In the genomic region with DNA sequence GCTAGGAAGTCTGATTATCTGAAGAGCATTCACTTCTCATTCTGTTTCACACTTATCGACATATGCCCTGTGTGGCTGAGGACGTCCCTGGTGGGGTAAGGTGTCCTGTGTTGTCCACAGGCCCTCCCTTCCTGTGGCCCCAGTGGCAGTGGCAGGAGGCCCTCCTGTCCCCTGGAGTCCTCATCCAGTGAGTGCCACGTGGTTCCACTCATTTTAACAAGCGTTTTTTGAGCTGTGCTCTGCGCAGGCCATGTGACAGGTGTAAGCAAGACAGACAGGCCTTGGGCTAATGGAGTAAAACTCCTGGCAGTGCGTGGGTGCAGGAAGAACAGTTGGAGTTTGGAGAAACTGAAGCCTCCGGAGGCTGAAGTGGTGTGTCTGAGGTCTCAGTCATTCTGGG, we compare ENCODE assay signal across 23 cellular contexts.
"Had no signal": no experiment of that assay in that cellular context is flagged by ENCODE, and none has a peak within 500 bp of the region (broad histone marks: within the 10 kb centered on the region; RNA-seq: fewer than 3 reads in every experiment).

No MANE protein-coding gene starts in this region.

- H3K4me2 ChIP-seq: neural progenitor cell had no signal

- H3K9me3 Mint-ChIP-seq: activated CD4-positive, alpha-beta T cell treated with anti-CD3 and anti-CD28 coated beads, Interleukin-2, amount 10 ng/mL, durations not matched to agents 7 days and 5 days; activated naive CD8-positive, alpha-beta T cell treated with anti-CD3 and anti-CD28 coated beads, Interleukin-2, amount 10 ng/mL, durations not matched to agents 7 days and 5 days; central memory CD8-positive, alpha-beta T cell; effector memory CD8-positive, alpha-beta T cell; naive B cell; neural progenitor cell; stimulated activated naive CD8-positive, alpha-beta T cell treated with anti-CD3 and anti-CD28 coated beads, Interleukin-15, amount 100 ng/mL, for 72 hours had no signal

- H3K27me3 Mint-ChIP-seq: activated CD4-positive, alpha-beta T cell treated with anti-CD3 and anti-CD28 coated beads, Interleukin-2, amount 10 ng/mL, durations not matched to agents 7 days and 5 days; activated naive CD8-positive, alpha-beta T cell treated with anti-CD3 and anti-CD28 coated beads, Interleukin-2, amount 10 ng/mL, durations not matched to agents 7 days and 5 days; central memory CD8-positive, alpha-beta T cell; effector memory CD8-positive, alpha-beta T cell; naive B cell; stimulated activated naive CD8-positive, alpha-beta T cell treated with anti-CD3 and anti-CD28 coated beads, Interleukin-15, amount 100 ng/mL, for 72 hours had no signal

- ATAC-seq: body of pancreas; effector memory CD8-positive, alpha-beta T cell; left lobe of liver; pancreas; stimulated activated naive CD8-positive, alpha-beta T cell treated with anti-CD3 and anti-CD28 coated beads, Interleukin-15, amount 100 ng/mL, for 72 hours had no signal

- H3K4me3 ChIP-seq: body of pancreas, neural progenitor cell, pancreas, sigmoid colon, spleen, suprapubic skin, transverse colon, uterus had no signal

- H3K27ac ChIP-seq: body of pancreas, neural progenitor cell, pancreas, suprapubic skin, transverse colon, uterus had no signal

- H3K27ac Mint-ChIP-seq: activated CD4-positive, alpha-beta T cell treated with anti-CD3 and anti-CD28 coated beads, Interleukin-2, amount 10 ng/mL, durations not matched to agents 7 days and 5 days; activated naive CD8-positive, alpha-beta T cell treated with anti-CD3 and anti-CD28 coated beads, Interleukin-2, amount 10 ng/mL, durations not matched to agents 7 days and 5 days had no signal

- H2AFZ ChIP-seq: neural progenitor cell had no signal

- DNase-seq: activated CD4-positive, alpha-beta T cell treated with anti-CD3 and anti-CD28 coated beads, Interleukin-2, amount 10 ng/mL, durations not matched to agents 7 days and 5 days; activated gamma-delta T cell treated with Interleukin-2 at 50 U/mL for 16 hours; activated naive CD8-positive, alpha-beta T cell treated with anti-CD3 and anti-CD28 coated beads, Interleukin-2, amount 10 ng/mL, durations not matched to agents 7 days and 5 days; amygdala; body of pancreas; dermis blood vessel endothelial cell; effector memory CD8-positive, alpha-beta T cell; foreskin fibroblast; hypothalamus; islet precursor cell; naive B cell; sigmoid colon; spleen; stimulated activated naive CD8-positive, alpha-beta T cell treated with anti-CD3 and anti-CD28 coated beads, Interleukin-15, amount 100 ng/mL, for 72 hours; T-helper 1 cell; T1000; transverse colon; uterus had no signal

- H3K9me3 ChIP-seq: body of pancreas, pancreas, sigmoid colon, spleen, suprapubic skin, transverse colon, uterus had no signal

- H3K4me1 Mint-ChIP-seq: central memory CD8-positive, alpha-beta T cell had no signal

- H3K4me3 Mint-ChIP-seq: activated CD4-positive, alpha-beta T cell treated with anti-CD3 and anti-CD28 coated beads, Interleukin-2, amount 10 ng/mL, durations not matched to agents 7 days and 5 days; activated naive CD8-positive, alpha-beta T cell treated with anti-CD3 and anti-CD28 coated beads, Interleukin-2, amount 10 ng/mL, durations not matched to agents 7 days and 5 days; central memory CD8-positive, alpha-beta T cell; effector memory CD8-positive, alpha-beta T cell; naive B cell; neural progenitor cell; stimulated activated naive CD8-positive, alpha-beta T cell treated with anti-CD3 and anti-CD28 coated beads, Interleukin-15, amount 100 ng/mL, for 72 hours had no signal

- H3K4me1 ChIP-seq: body of pancreas, neural progenitor cell, pancreas, uterus had no signal

- H3K36me3 ChIP-seq: neural progenitor cell, uterus had no signal

- H3K27me3 ChIP-seq: body of pancreas, neural progenitor cell, pancreas, sigmoid colon, spleen, suprapubic skin, transverse colon, uterus had no signal
